Comparison of ENCODE assay signal across 14 cellular contexts in the genomic region with DNA sequence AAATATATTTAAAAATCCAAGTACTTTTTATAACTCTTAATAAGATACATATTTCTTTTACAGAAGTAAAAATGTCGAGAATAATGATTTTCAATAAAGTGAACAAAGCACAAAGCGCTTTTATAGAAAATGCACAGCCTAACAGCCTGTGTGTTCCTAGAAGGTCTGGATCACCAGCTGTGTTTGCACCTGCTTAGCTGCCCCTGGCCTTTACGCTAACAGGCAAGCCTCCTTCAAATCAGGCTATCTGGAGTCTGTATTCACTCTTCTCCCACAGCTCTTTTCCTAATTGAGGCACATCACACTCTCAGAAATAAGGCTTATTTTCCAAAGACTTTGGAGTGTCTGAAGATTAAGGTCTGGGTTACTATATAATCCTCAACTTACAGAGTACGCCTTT.
DNase-seq lines count a peak whose midpoint lies in the region.
"Had no signal": no experiment of that assay in that cellular context is flagged by ENCODE, and none has a peak within 500 bp of the region (broad histone marks: within the 10 kb centered on the region; RNA-seq: fewer than 3 reads in every experiment).

No MANE protein-coding gene starts in this region.

- POLR2A ChIA-PET in CD4-positive, alpha-beta memory T cell (lab: Charles Lee; ENCODE audit: partially characterized antibody) = no interaction called here

- H3K9me3 ChIP-seq in CD4-positive, alpha-beta memory T cell (ENCODE audit: control insufficient read depth in 1 of 2, low read length in 2 of 2) = no peaks in the 10 kb centered on the region
- H3K9me3 ChIP-seq: SJCRH30 had no signal

- no peak overlapping the region for H3K27ac ChIP-seq in CD4-positive, alpha-beta memory T cell (ENCODE audit: low read depth, low read length)
- H3K27ac ChIP-seq: SJCRH30 had no signal

- H3K4me3 ChIP-seq in CD4-positive, alpha-beta memory T cell (ENCODE audit: low read length in 2 of 2) = no peak overlapping the region
- H3K4me3 ChIP-seq: SJCRH30 had no signal

- H3K4me1 ChIP-seq in CD4-positive, alpha-beta memory T cell (ENCODE audit: insufficient read depth, low read length) = no peaks in the 10 kb centered on the region

- H3K27ac Mint-ChIP-seq in CD4-positive, alpha-beta memory T cell = no peak overlapping the region
- no peak overlapping the region for H3K27ac Mint-ChIP-seq in T-helper 2 cell treated with Interferon-gamma antibody and Interleukin-4, amounts not matched to agents 5 μg/mL and 100 μg/mL, for 36 hours
- H3K27ac Mint-ChIP-seq: CD8-positive, alpha-beta memory T cell had no signal

- no peak overlapping the region for H3K4me3 Mint-ChIP-seq in CD4-positive, alpha-beta memory T cell
- H3K4me3 Mint-ChIP-seq in T-helper 2 cell treated with Interferon-gamma antibody and Interleukin-4, amounts not matched to agents 5 μg/mL and 100 μg/mL, for 36 hours = no peak overlapping the region
- H3K4me3 Mint-ChIP-seq: CD8-positive, alpha-beta memory T cell had no signal

- intact Hi-C loops in CD4-positive, alpha-beta memory T cell (cut with micrococcal nuclease) = loop anchor here (10.0 kb wide), 1 partner anchor 195 kb away; no protein-coding TSS in a partner anchor

- peaks cover 4 to 6% of the 10 kb centered on the region in 2 donors for H3K27me3 Mint-ChIP-seq in CD4-positive, alpha-beta memory T cell
- H3K27me3 Mint-ChIP-seq in T-helper 2 cell treated with Interferon-gamma antibody and Interleukin-4, amounts not matched to agents 5 μg/mL and 100 μg/mL, for 36 hours (ENCODE audit: low read depth) = peaks cover 11% of the 10 kb centered on the region

- H3K9me3 Mint-ChIP-seq in CD4-positive, alpha-beta memory T cell = no peaks in the 10 kb centered on the region
- H3K9me3 Mint-ChIP-seq in T-helper 2 cell treated with Interferon-gamma antibody and Interleukin-4, amounts not matched to agents 5 μg/mL and 100 μg/mL, for 36 hours = no peaks in the 10 kb centered on the region
- H3K9me3 Mint-ChIP-seq: CD8-positive, alpha-beta memory T cell had no signal

- CTCF ChIA-PET in CD4-positive, alpha-beta memory T cell (lab: Charles Lee; ENCODE audit: partially characterized antibody) = interaction anchor here (1.2 kb wide), 1 partner anchor 8 kb away, joined by 3 read pairs; no protein-coding TSS in a partner anchor

- peak; percentile 18 for DNase-seq in NAMALWA (ENCODE audit: low spot score)
- DNase-seq in NCI-H1417 treated with DMSO at 0.1 percent for 48 hours (lab: John Stamatoyannopoulos, UW) = peak; percentile 16
- DNase-seq in NCI-H345 (lab: John Stamatoyannopoulos, UW) = peak; percentile 43
- DNase-seq in cerebellum (ENCODE audit: low spot score) = peak; percentile 30
- DNase-seq in CD4-positive, alpha-beta memory T cell = no peak
- DNase-seq in T-helper 2 cell treated with Interferon-gamma antibody and Interleukin-4, amounts not matched to agents 5 μg/mL and 100 μg/mL, for 36 hours (ENCODE audit: low spot score) = no peak
- no peak for DNase-seq in kidney glomerular epithelial cell (lab: John Stamatoyannopoulos, UW)
- DNase-seq: CD8-positive, alpha-beta memory T cell; DND-41; KBM-7; NCI-H2171 treated with DMSO at 0.1 percent for 48 hours; NCI-H526; SW 1271 had no signal

- H3K4me1 Mint-ChIP-seq in CD4-positive, alpha-beta memory T cell = no peaks in the 10 kb centered on the region
- no peaks in the 10 kb centered on the region for H3K4me1 Mint-ChIP-seq in T-helper 2 cell treated with Interferon-gamma antibody and Interleukin-4, amounts not matched to agents 5 μg/mL and 100 μg/mL, for 36 hours (ENCODE audit: low read depth)
- H3K4me1 Mint-ChIP-seq: CD8-positive, alpha-beta memory T cell had no signal

- no peaks in the 10 kb centered on the region for H3K36me3 Mint-ChIP-seq in CD4-positive, alpha-beta memory T cell
- no peaks in the 10 kb centered on the region for H3K36me3 Mint-ChIP-seq in T-helper 2 cell treated with Interferon-gamma antibody and Interleukin-4, amounts not matched to agents 5 μg/mL and 100 μg/mL, for 36 hours (ENCODE audit: low read depth)
- H3K36me3 Mint-ChIP-seq: CD8-positive, alpha-beta memory T cell had no signal

- H3K36me3 ChIP-seq in CD4-positive, alpha-beta memory T cell (ENCODE audit: insufficient read depth, low read length) = no peaks in the 10 kb centered on the region
- H3K36me3 ChIP-seq: SJCRH30 had no signal

- H3K27me3 ChIP-seq in CD4-positive, alpha-beta memory T cell (ENCODE audit: insufficient read depth, low read length) = no peaks in the 10 kb centered on the region
- H3K27me3 ChIP-seq: SJCRH30 had no signal

Comparison
In these comparisons a context has a peak if more than half of its experiments do, and no peak if none do; other contexts are left out.
1. DNase-seq: peak in NAMALWA (single experiment), NCI-H1417 treated with DMSO at 0.1 percent for 48 hours (single experiment), NCI-H345 (single experiment) and cerebellum (single experiment); none in CD4-positive, alpha-beta memory T cell (0 of 5), T-helper 2 cell treated with Interferon-gamma antibody and Interleukin-4, amounts not matched to agents 5 μg/mL and 100 μg/mL, for 36 hours (single experiment) and kidney glomerular epithelial cell (single experiment).